1 cellular context compared by ENCODE assay signal in genomic region chr22:41768420-41768819, GRCh38.
TF ChIP-seq lines count a peak whose summit lies in the region.

No MANE protein-coding gene starts in this region.

TF ChIP-seq in HCT116, 20 proteins besides CTCF, POLR2A, EP300 and RAD21 (continued from another document):
- no peak for TF ChIP-seq ZBTB33 (IDR thresholded peaks at IDR 0.05; ENCODE audit: extremely low read depth, insufficient replicate concordance, low read length)
- TF ChIP-seq CBX3 (IDR thresholded peaks at IDR 0.05; ENCODE audit: low read depth): no peak
- TF ChIP-seq CEBPB (IDR thresholded peaks at IDR 0.05; ENCODE audit: low read depth): no peak
- TF ChIP-seq ELF1 (IDR thresholded peaks at IDR 0.05; ENCODE audit: borderline replicate concordance, low read depth): no peak
- no peak for TF ChIP-seq SRF (IDR thresholded peaks at IDR 0.05; ENCODE audit: low read depth)
- TF ChIP-seq, protein P1, sequence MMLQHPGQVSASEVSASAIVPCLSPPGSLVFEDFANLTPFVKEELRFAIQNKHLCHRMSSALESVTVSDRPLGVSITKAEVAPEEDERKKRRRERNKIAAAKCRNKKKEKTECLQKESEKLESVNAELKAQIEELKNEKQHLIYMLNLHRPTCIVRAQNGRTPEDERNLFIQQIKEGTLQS (IDR thresholded peaks at IDR 0.05): no peak
- TF ChIP-seq MAX (IDR thresholded peaks at IDR 0.05): no peak
